ENCODE assay signal across 17 cellular contexts in the genomic region with DNA sequence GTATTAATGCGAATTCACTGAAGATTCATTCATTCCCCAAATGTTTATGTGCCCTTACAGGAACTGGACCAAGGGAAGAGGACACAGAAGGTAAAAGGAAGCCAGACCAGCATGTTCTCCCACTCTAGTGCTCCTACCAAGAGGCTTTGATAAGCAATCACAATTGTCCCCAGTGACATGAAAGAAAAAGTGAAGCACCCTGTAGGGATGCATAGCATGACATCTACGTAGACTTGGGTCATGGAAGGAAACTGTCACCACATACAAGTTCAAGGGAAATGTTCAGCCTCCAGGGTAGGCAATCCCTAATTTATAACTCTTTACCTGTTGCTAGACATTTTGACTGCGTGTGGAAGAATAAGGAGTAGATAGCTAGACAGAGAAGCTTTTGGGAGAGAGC.
DNase-seq lines count a peak whose midpoint lies in the region; ATAC-seq and TF ChIP-seq lines count a peak whose summit lies in the region.
"Had no signal": no experiment of that assay in that cellular context is flagged by ENCODE, and none has a peak within 500 bp of the region (broad histone marks: within the 10 kb centered on the region; RNA-seq: fewer than 3 reads in every experiment).

No MANE protein-coding gene starts in this region.

- no peaks in the 10 kb centered on the region for H4K20me1 ChIP-seq in MM.1S (ENCODE audit: insufficient read depth, low read length)

- H2BK5ac ChIP-seq in mesendoderm (ENCODE audit: low read length), result no peak overlapping the region

- H3K79me1 ChIP-seq in mesendoderm (ENCODE audit: low read length), result no peaks in the 10 kb centered on the region

- H2AK5ac ChIP-seq in mesendoderm (ENCODE audit: low read length), result no peak overlapping the region

- no peak overlapping the region for H4K5ac ChIP-seq in mesendoderm (ENCODE audit: low read length)

- H3K4me3 ChIP-seq in MM.1S (ENCODE audit: low read length), result no peak overlapping the region
- no peak overlapping the region for H3K4me3 ChIP-seq in mesendoderm (ENCODE audit: low read length)
- H3K4me3 ChIP-seq: A549 had no signal

- peaks cover 4% of the 10 kb centered on the region; the same call in 1 of the 2 replicates for H3F3A ChIP-seq in MM.1S (ENCODE audit: insufficient read depth, low read length)

- no peaks in the 10 kb centered on the region for H3K9me2 ChIP-seq in MM.1S (replicated peaks; ENCODE audit: insufficient read depth, low read length)

- no peak overlapping the region for H2BK15ac ChIP-seq in mesendoderm (replicated peaks; ENCODE audit: low read depth)

- no peak for ATAC-seq in GM19395 (IDR thresholded peaks at IDR 0.05; ENCODE audit: unreplicated experiment)
- ATAC-seq: A549; CD8-positive, alpha-beta T cell had no signal

- no peak overlapping the region for H3K4me3 Mint-ChIP-seq in activated naive CD4-positive, alpha-beta T cell treated with anti-CD3 and anti-CD28 coated beads, Interleukin-2, amount 50 U/mL, for 24 hours
- H3K4me3 Mint-ChIP-seq: B cell; CD4-positive, alpha-beta T cell; CD8-positive, alpha-beta T cell had no signal

- no peak for DNase-seq in activated naive CD4-positive, alpha-beta T cell (lab: John Stamatoyannopoulos, UW)
- DNase-seq in MM.1S, result no peak
- peak; percentile 55 for DNase-seq in mesendoderm
- no peak for DNase-seq in OCI-M1 (lab: John Stamatoyannopoulos, UW)
- DNase-seq: AML-193; Caco-2; Calu3; CD4-positive, alpha-beta T cell; CD8-positive, alpha-beta T cell; DMS79 treated with DMSO at 0.1 percent for 48 hours; GF-D8 had no signal

- no peaks in the 10 kb centered on the region for H3K36me3 Mint-ChIP-seq in activated naive CD4-positive, alpha-beta T cell treated with anti-CD3 and anti-CD28 coated beads, Interleukin-2, amount 50 U/mL, for 24 hours
- H3K36me3 Mint-ChIP-seq: CD8-positive, alpha-beta T cell had no signal

- H3K23ac ChIP-seq in mesendoderm (ENCODE audit: low read length), result no peak overlapping the region

- no peak overlapping the region for H3K56ac ChIP-seq in mesendoderm (ENCODE audit: low read length)

- no peaks in the 10 kb centered on the region for H3K9me3 ChIP-seq in MM.1S (replicated peaks; ENCODE audit: insufficient read depth, low read length)
- H3K9me3 ChIP-seq: A549, Caco-2 had no signal

- no peaks in the 10 kb centered on the region for H3K27me3 ChIP-seq in MM.1S (replicated peaks; ENCODE audit: insufficient read depth, low read length)
- no peaks in the 10 kb centered on the region for H3K27me3 ChIP-seq in mesendoderm (ENCODE audit: insufficient read depth, low read length, poor library complexity)

- H3K4me1 ChIP-seq in MM.1S (ENCODE audit: low read length), result peaks cover 5% of the 10 kb centered on the region
- H3K4me1 ChIP-seq in mesendoderm (ENCODE audit: control insufficient read depth, low read depth, low read length), result peaks cover 4% of the 10 kb centered on the region
- H3K4me1 ChIP-seq: A549, Caco-2 had no signal

- no peaks in the 10 kb centered on the region for H3K36me3 ChIP-seq in MM.1S (replicated peaks; ENCODE audit: insufficient read depth, low read length)
- H3K36me3 ChIP-seq in mesendoderm (ENCODE audit: control insufficient read depth, insufficient read depth, low read length), result no peaks in the 10 kb centered on the region

- no peak overlapping the region for H3K4ac ChIP-seq in mesendoderm (ENCODE audit: low read depth, low read length)

- no peak overlapping the region for H2AFZ ChIP-seq in MM.1S (ENCODE audit: low read length)

- H2BK120ac ChIP-seq in mesendoderm (ENCODE audit: low read depth, low read length), result no peak overlapping the region

- H3K27ac ChIP-seq in MM.1S (ENCODE audit: low read length) (no peak overlapping the region), mesendoderm (ENCODE audit: low read depth, low read length) (no peak overlapping the region)
- H3K27ac ChIP-seq: 22Rv1, A549, C4-2B had no signal

- whole genome bisulfite sequencing in mesendoderm (ENCODE audit: extremely low coverage, insufficient coverage, low lambda C conversion rate), result no CpG with 5 or more reads among the region's 3 CpGs

- no peak overlapping the region for H3K9ac ChIP-seq in MM.1S (ENCODE audit: low read length)
- no peak overlapping the region for H3K9ac ChIP-seq in mesendoderm (ENCODE audit: low read length)

- H3K18ac ChIP-seq in mesendoderm (ENCODE audit: low read length), result no peak overlapping the region

- H3K9me3 Mint-ChIP-seq in activated naive CD4-positive, alpha-beta T cell treated with anti-CD3 and anti-CD28 coated beads, Interleukin-2, amount 50 U/mL, for 24 hours, result no peaks in the 10 kb centered on the region
- H3K9me3 Mint-ChIP-seq: CD4-positive, alpha-beta T cell; CD8-positive, alpha-beta T cell had no signal

- H3K79me2 ChIP-seq in MM.1S (ENCODE audit: low read length) (no peaks in the 10 kb centered on the region), mesendoderm (ENCODE audit: control insufficient read depth, insufficient read depth, low read length) (no peaks in the 10 kb centered on the region)

- TF ChIP-seq CTCF in MM.1S (IDR thresholded peaks at IDR 0.05; ENCODE audit: low read length), result no peak

- H4K8ac ChIP-seq in mesendoderm (ENCODE audit: low read depth, low read length), result no peak overlapping the region

- H3K4me2 ChIP-seq in MM.1S (ENCODE audit: low read depth, low read length) (0 out of 2 replicates have a peak overlapping the region, but pooled peaks have one; percentile 0), mesendoderm (ENCODE audit: low read length) (no peak overlapping the region)
- H3K4me2 ChIP-seq: A549 had no signal

- peaks cover 10% of the 10 kb centered on the region for H3K27me3 Mint-ChIP-seq in activated naive CD4-positive, alpha-beta T cell treated with anti-CD3 and anti-CD28 coated beads, Interleukin-2, amount 50 U/mL, for 24 hours
- H3K27me3 Mint-ChIP-seq: B cell had no signal

- H3K27ac Mint-ChIP-seq in activated naive CD4-positive, alpha-beta T cell treated with anti-CD3 and anti-CD28 coated beads, Interleukin-2, amount 50 U/mL, for 24 hours, result peak overlapping the region; percentile 38
- H3K27ac Mint-ChIP-seq: B cell; CD4-positive, alpha-beta T cell; CD8-positive, alpha-beta T cell had no signal

- H3K4me1 Mint-ChIP-seq in activated naive CD4-positive, alpha-beta T cell treated with anti-CD3 and anti-CD28 coated beads, Interleukin-2, amount 50 U/mL, for 24 hours, result no peaks in the 10 kb centered on the region
- H3K4me1 Mint-ChIP-seq: B cell had no signal
